In the genomic region with DNA sequence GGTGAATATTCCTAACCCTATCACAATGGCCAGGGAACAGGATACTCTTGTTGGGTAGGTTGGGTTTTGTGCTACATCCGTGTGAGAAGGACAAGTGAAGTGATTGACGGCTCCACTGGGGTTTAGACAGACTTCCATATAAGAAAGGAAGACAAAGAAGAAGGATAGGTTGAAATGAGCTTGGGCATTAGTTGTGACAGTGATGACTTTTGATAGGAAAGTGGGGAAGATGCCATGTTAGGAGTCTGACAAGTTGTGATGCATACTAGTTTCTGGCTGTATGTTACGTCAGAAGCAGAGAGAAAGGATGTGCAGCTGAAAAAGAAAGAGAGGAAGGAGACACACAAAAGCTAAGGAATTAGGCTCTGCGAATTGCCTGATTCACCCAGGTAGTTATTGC, we compare ENCODE assay signal across 29 cellular contexts.
"Had no signal": no experiment of that assay in that cellular context is flagged by ENCODE, and none has a peak within 500 bp of the region (broad histone marks: within the 10 kb centered on the region; RNA-seq: fewer than 3 reads in every experiment).

No MANE protein-coding gene starts in this region.

- DNase-seq: hypothalamus; immature natural killer cell; left ventricle myocardium inferior; mesendoderm; naive B cell; natural killer cell; nephron progenitor cell; nucleus accumbens; pancreas; posterior cingulate gyrus; retina; right cardiac atrium; sigmoid colon; small intestine; spleen; stimulated activated CD4-positive, alpha-beta T cell treated with anti-CD3 and anti-CD28 coated beads, Interleukin-4, amount 100 ng/mL, for 24 hours; stimulated activated naive CD4-positive, alpha-beta T cell; tibial artery; trophoblast cell; upper lobe of right lung had no signal

- H3K27ac Mint-ChIP-seq: immature natural killer cell; mesothelial cell of epicardium; naive B cell; natural killer cell; nephron progenitor cell; stimulated activated effector memory CD8-positive, alpha-beta T cell treated with anti-CD3 and anti-CD28 coated beads, Interleukin-12 subunit alpha, Interleukin-12 subunit beta, amount 100 ng/mL, for 72 hours; stimulated activated naive CD8-positive, alpha-beta T cell treated with anti-CD3 and anti-CD28 coated beads, Interleukin-15, Interleukin-2, amounts not matched to agents 100 ng/mL and 50 ng/mL, for 24 hours had no signal

- H3K9me3 Mint-ChIP-seq: nephron progenitor cell had no signal

- H3K27me3 Mint-ChIP-seq: stimulated activated naive CD8-positive, alpha-beta T cell treated with anti-CD3 and anti-CD28 coated beads, Interleukin-15, Interleukin-2, amounts not matched to agents 100 ng/mL and 50 ng/mL, for 24 hours had no signal

- H3K36me3 ChIP-seq: left ventricle myocardium inferior, pancreas, prostate gland, sigmoid colon, spleen, suprapubic skin, thoracic aorta, tibial artery, upper lobe of right lung had no signal

- H3K27me3 ChIP-seq: pancreas, sigmoid colon, spleen, suprapubic skin, tibial artery, upper lobe of right lung had no signal

- H3K36me3 Mint-ChIP-seq: immature natural killer cell, natural killer cell had no signal

- H3K4me1 Mint-ChIP-seq: immature natural killer cell, mesothelial cell of epicardium, naive B cell, natural killer cell, nephron progenitor cell had no signal

- H3K4me3 Mint-ChIP-seq: immature natural killer cell; mesothelial cell of epicardium; naive B cell; natural killer cell; nephron progenitor cell; stimulated activated effector memory CD8-positive, alpha-beta T cell treated with anti-CD3 and anti-CD28 coated beads, Interleukin-12 subunit alpha, Interleukin-12 subunit beta, amount 100 ng/mL, for 72 hours; stimulated activated naive CD8-positive, alpha-beta T cell treated with anti-CD3 and anti-CD28 coated beads, Interleukin-15, Interleukin-2, amounts not matched to agents 100 ng/mL and 50 ng/mL, for 24 hours had no signal

- H3K4me1 ChIP-seq: left ventricle myocardium inferior, pancreas, prostate gland, sigmoid colon, spleen, suprapubic skin, tibial artery, upper lobe of right lung had no signal

- ATAC-seq: natural killer cell; pancreas; right cardiac atrium; stimulated activated effector memory CD8-positive, alpha-beta T cell treated with anti-CD3 and anti-CD28 coated beads, Interleukin-12 subunit alpha, Interleukin-12 subunit beta, amount 100 ng/mL, for 72 hours; upper lobe of right lung had no signal

- H3K9me3 ChIP-seq: left ventricle myocardium inferior, pancreas, prostate gland, sigmoid colon, spleen, suprapubic skin, thoracic aorta, tibial artery, upper lobe of right lung had no signal

- FAIRE-seq: islet of Langerhans, pancreas, small intestine, urothelium cell line had no signal

- H3K4me3 ChIP-seq: left ventricle myocardium inferior, lung, pancreas, prostate gland, sigmoid colon, spleen, suprapubic skin, thoracic aorta, tibial artery, upper lobe of right lung had no signal

- H3K27ac ChIP-seq: left ventricle myocardium inferior, pancreas, prostate gland, sigmoid colon, spleen, suprapubic skin, thoracic aorta, tibial artery, upper lobe of right lung had no signal
